In the genomic region with DNA sequence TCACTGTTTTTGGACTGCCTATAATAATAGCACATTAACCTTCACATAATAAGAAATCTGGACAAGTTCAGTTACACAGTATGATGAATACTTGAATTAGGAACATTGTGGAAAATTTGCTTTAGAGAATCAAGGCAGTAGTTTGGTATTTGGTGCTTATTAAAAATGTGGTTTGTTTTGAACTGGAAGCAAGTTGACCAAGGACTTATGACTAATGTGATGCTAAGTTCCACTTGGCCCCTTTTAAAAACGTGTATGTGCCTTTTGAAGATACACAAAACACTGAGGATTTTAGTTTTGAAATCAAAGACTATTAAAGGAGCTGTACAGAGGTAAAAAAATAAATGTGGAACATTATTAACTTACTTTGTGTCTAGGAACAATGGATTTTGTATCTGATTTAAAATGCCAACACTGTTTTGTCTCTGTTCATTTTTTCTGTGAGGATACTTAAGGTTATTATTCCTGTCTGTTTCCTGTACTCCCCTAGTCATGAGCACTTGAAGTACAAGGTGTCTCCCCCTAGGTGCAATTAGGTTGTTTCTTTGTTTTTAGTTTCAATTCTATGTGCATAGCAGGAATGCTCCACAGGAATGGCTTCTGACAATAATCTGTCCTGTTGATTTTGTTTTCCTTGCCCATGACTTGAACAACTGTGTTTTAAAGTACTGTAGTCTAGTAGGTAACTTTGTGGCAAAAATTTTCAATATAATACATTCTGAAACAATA, we compare ENCODE assay signal across 1 cellular context.
TF ChIP-seq lines count a peak whose summit lies in the region.

No MANE protein-coding gene starts in this region.

TF ChIP-seq in H1, 55 proteins besides CTCF, POLR2A, EP300 and RAD21 (continued from another document):
- TF ChIP-seq JUN (IDR thresholded peaks at IDR 0.05; ENCODE audit: low read depth, low read length): no peak
- TF ChIP-seq SUZ12 (IDR thresholded peaks at IDR 0.05; ENCODE audit: low read length): no peak
- no peak for TF ChIP-seq JUND (IDR thresholded peaks at IDR 0.05; ENCODE audit: low read length)
- TF ChIP-seq, protein P1, sequence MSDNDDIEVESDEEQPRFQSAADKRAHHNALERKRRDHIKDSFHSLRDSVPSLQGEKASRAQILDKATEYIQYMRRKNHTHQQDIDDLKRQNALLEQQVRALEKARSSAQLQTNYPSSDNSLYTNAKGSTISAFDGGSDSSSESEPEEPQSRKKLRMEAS (IDR thresholded peaks at IDR 0.05): no peak
- no peak for TF ChIP-seq KDM5A (IDR thresholded peaks at IDR 0.05; ENCODE audit: low read length)
- TF ChIP-seq MAFK (IDR thresholded peaks at IDR 0.05; ENCODE audit: low read depth, low read length): no peak
- TF ChIP-seq GABPA (IDR thresholded peaks at IDR 0.05; ENCODE audit: borderline replicate concordance, insufficient read depth, low read length): no peak
- no peak for TF ChIP-seq SP2 (IDR thresholded peaks at IDR 0.05; ENCODE audit: low read length)
- no peak for TF ChIP-seq RNF2 (IDR thresholded peaks at IDR 0.05; ENCODE audit: borderline replicate concordance, low read depth, low read length, missing control alignments, poor library complexity, severe bottlenecking)
- no peak for TF ChIP-seq CBX8 (IDR thresholded peaks at IDR 0.05; ENCODE audit: borderline replicate concordance, low read depth, low read length)
- no peak for TF ChIP-seq PHF8 (conservative IDR thresholded peaks at IDR 0.05; ENCODE audit: low read depth, low read length)
- TF ChIP-seq CREB1 (IDR thresholded peaks at IDR 0.05): no peak
- TF ChIP-seq SIRT6 (IDR thresholded peaks at IDR 0.05; ENCODE audit: low read length): no peak
